8 cellular contexts compared by ENCODE assay signal in the genomic region with DNA sequence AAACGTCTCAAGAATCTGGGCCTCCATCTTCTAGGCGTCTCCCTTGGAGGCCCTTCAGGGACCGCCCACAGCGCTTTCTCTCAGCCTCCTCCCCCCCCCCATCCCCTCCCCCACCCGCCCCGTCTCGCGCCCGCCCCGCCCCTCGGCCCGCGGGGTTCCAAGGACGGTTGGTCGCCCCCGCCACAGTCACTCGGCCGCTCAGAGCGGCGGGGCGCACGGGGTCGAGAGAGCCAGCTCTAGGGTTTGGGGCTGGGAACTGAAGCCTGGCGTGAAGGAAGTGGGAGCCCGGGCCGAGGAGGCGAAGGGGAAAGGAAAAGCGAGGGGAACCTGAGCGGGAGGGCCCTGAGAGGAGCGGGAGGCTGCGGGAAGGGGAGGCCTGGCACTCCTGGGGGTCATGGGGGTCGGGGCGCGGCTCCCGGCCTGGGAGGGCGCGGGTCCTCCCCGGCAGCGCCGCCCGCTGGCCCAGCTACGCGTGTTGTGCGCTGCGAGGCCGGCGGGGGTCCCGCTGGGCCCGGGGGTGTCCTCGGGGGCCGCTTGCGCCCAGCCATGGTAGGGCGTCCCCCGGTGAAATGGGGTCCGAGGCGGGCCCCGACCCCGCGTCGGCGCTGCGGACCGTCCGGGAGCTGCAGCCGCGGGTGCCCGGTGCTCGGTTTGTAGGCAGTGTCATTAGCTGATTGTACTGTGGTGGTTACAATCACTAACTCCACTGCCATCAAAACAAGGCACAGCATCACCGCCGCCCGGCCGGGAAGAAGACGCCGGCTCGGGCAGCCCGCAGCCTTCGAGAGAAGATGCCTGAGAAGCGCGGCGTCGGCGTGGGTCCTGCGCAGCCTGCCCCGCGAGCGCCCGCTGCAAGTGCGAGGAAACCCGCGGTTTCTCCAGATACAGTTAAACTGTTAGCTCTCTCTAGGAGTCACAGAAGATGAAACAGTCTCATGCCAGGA. TPM values are rescaled to one million over a fixed set of nuclear protein-coding genes. Genes with fewer than 3 reads are reported as not detected.
DNase-seq lines count a peak whose midpoint lies in the region; ATAC-seq and TF ChIP-seq lines count a peak whose summit lies in the region.

BTG4 (minus strand) TSS at position 91 of the 944 bp plus-strand sequence. CDS start 13,610 bp downstream, outside the sequence.

- CTCF ChIA-PET in activated CD4-positive, alpha-beta T cell treated with anti-CD3 and anti-CD28 coated beads, Interleukin-2, amount 10 ng/mL, durations not matched to agents 7 days and 5 days (lab: Charles Lee): interaction anchor here (0.6 to 1.3 kb wide), 4 partner anchors 10 to 387 kb away, joined by 3 to 4 read pairs (median 3); no protein-coding TSS in a partner anchor

- ATAC-seq in omental fat pad (ENCODE audit: low FRiP score) (peak; percentile 57), GM21529 (IDR thresholded peaks at IDR 0.05; ENCODE audit: unreplicated experiment) (no peak)

- no peaks in the 10 kb centered on the region for H3K36me3 Mint-ChIP-seq in activated CD4-positive, alpha-beta T cell treated with anti-CD3 and anti-CD28 coated beads, Interleukin-2, amount 10 ng/mL, durations not matched to agents 7 days and 5 days (ENCODE audit: low read depth)

- peak within 1 kb of the TSS; percentile 46 for H3K4me3 ChIP-seq in fibroblast of mammary gland (ENCODE audit: control insufficient read depth, low read depth, low read length)

- DNase-seq in activated T-cell treated with anti-CD3 and anti-CD28 coated beads, Interleukin-2, amount 50 U/mL, for 1 hour: peak; percentile 37
- DNase-seq in activated T-cell treated with anti-CD3 and anti-CD28 coated beads for 4 hours: no peak
- DNase-seq in activated CD4-positive, alpha-beta T cell treated with anti-CD3 and anti-CD28 coated beads, Interleukin-2, amount 10 ng/mL, durations not matched to agents 7 days and 5 days: peak; percentile 29
- peak; percentile 14 for DNase-seq in fibroblast of mammary gland (ENCODE audit: low read depth)
- no peak for DNase-seq in omental fat pad (ENCODE audit: low spot score)
- no peak for DNase-seq in middle frontal gyrus (ENCODE audit: extremely low spot score, low spot score)
- no peak for DNase-seq in NK-92 treated with Interleukin-12 subunit alpha and Interleukin-12 subunit beta, amount 100 ng/mL, for 24 hours (lab: John Stamatoyannopoulos, UW)

- H3K9me3 Mint-ChIP-seq in activated CD4-positive, alpha-beta T cell treated with anti-CD3 and anti-CD28 coated beads, Interleukin-2, amount 10 ng/mL, durations not matched to agents 7 days and 5 days: peaks cover 3% of the 10 kb centered on the region

- POLR2A ChIA-PET in activated CD4-positive, alpha-beta T cell treated with anti-CD3 and anti-CD28 coated beads, Interleukin-2, amount 10 ng/mL, durations not matched to agents 7 days and 5 days (lab: Charles Lee): interaction anchor here (0.6 kb wide), 1 partner anchor 1198 kb away, joined by 4 read pairs; no protein-coding TSS in a partner anchor

- H3K27ac Mint-ChIP-seq in activated CD4-positive, alpha-beta T cell treated with anti-CD3 and anti-CD28 coated beads, Interleukin-2, amount 10 ng/mL, durations not matched to agents 7 days and 5 days: no peak within 1 kb of the TSS

- H3K27me3 Mint-ChIP-seq in activated CD4-positive, alpha-beta T cell treated with anti-CD3 and anti-CD28 coated beads, Interleukin-2, amount 10 ng/mL, durations not matched to agents 7 days and 5 days: peaks cover 48% of the 10 kb centered on the region

- TF ChIP-seq CTCF in fibroblast of mammary gland (conservative IDR thresholded peaks at IDR 0.05; ENCODE audit: control insufficient read depth, insufficient read depth, low read depth, low read length): no peak
- TF ChIP-seq CTCF in omental fat pad (IDR thresholded peaks at IDR 0.05): no peak

- peak within 1 kb of the TSS; percentile 64 for H3K4me3 Mint-ChIP-seq in activated CD4-positive, alpha-beta T cell treated with anti-CD3 and anti-CD28 coated beads, Interleukin-2, amount 10 ng/mL, durations not matched to agents 7 days and 5 days

- H3K4me1 Mint-ChIP-seq in activated CD4-positive, alpha-beta T cell treated with anti-CD3 and anti-CD28 coated beads, Interleukin-2, amount 10 ng/mL, durations not matched to agents 7 days and 5 days: peaks cover 18% of the 10 kb centered on the region

RNA-seq across cellular contexts. Expression of gene BTG4, which starts in this region (rescaled TPM):
- not detected for total RNA-seq in activated CD4-positive, alpha-beta T cell treated with anti-CD3 and anti-CD28 coated beads, Interleukin-2, amount 10 ng/mL, durations not matched to agents 7 days and 5 days
- total RNA-seq in omental fat pad: not detected

Comparison
In these comparisons a context has a peak if more than half of its experiments do, and no peak if none do; other contexts are left out.
1. DNase-seq: peak in activated T-cell treated with anti-CD3 and anti-CD28 coated beads, Interleukin-2, amount 50 U/mL, for 1 hour (single experiment) and fibroblast of mammary gland (single experiment); none in activated T-cell treated with anti-CD3 and anti-CD28 coated beads for 4 hours (single experiment), omental fat pad (single experiment), middle frontal gyrus (single experiment) and NK-92 treated with Interleukin-12 subunit alpha and Interleukin-12 subunit beta, amount 100 ng/mL, for 24 hours (single experiment).
2. Peak in DNase-seq in activated CD4-positive, alpha-beta T cell treated with anti-CD3 and anti-CD28 coated beads, Interleukin-2, amount 10 ng/mL, durations not matched to agents 7 days and 5 days; RNA of the gene not detected or under 1 TPM.
3. Peak in ATAC-seq in omental fat pad; RNA of the gene not detected or under 1 TPM.